In genomic region chr10:17028843-17029580, GRCh38 we compare ENCODE assay signal across 9 cellular contexts.
DNase-seq lines count a peak whose midpoint lies in the region; ATAC-seq, FAIRE-seq and TF ChIP-seq lines count a peak whose summit lies in the region.
"Had no signal": no experiment of that assay in that cellular context is flagged by ENCODE, and none has a peak within 500 bp of the region (broad histone marks: within the 10 kb centered on the region; RNA-seq: fewer than 3 reads in every experiment).

No MANE protein-coding gene starts in this region.

- peak overlapping the region; percentile 50; the same call in 1 of the 2 replicates for H4K91ac ChIP-seq in IMR-90 (ENCODE audit: insufficient read depth, low read depth, low read length)
- no peak overlapping the region for H4K91ac ChIP-seq in H9 (ENCODE audit: insufficient read length, low read depth, low read length)

- peak overlapping the region; percentile 29 for H2BK5ac ChIP-seq in IMR-90 (ENCODE audit: low read depth, low read length, poor library complexity, severe bottlenecking)
- no peak overlapping the region for H2BK5ac ChIP-seq in H9 (ENCODE audit: insufficient read length, low read length)

- H2AFZ ChIP-seq in IMR-90 (replicated peaks; ENCODE audit: low read length, poor library complexity): no peak overlapping the region
- H2AFZ ChIP-seq in keratinocyte (ENCODE audit: control insufficient read depth, low read length): no peak overlapping the region
- H2AFZ ChIP-seq in H9 (ENCODE audit: low read length): no peak overlapping the region

- no peak for TF ChIP-seq POLR2A in IMR-90 (IDR thresholded peaks at IDR 0.05; ENCODE audit: low read depth, low read length)

- ATAC-seq in IMR-90 (ENCODE audit: low read depth): no peak
- ATAC-seq in activated CD8-positive, alpha-beta T cell treated with anti-CD3 and anti-CD28 coated beads for 36 hours: peak; percentile 3
- no peak for ATAC-seq in HG03460 (IDR thresholded peaks at IDR 0.05; ENCODE audit: unreplicated experiment)

- H4K20me1 ChIP-seq in IMR-90 (ENCODE audit: insufficient read depth, low read length) (no peaks in the 10 kb centered on the region), keratinocyte (ENCODE audit: control insufficient read depth, extremely low read depth, insufficient read depth, low read length) (no peaks in the 10 kb centered on the region), H9 (ENCODE audit: control insufficient read depth, insufficient read depth, insufficient read length) (no peaks in the 10 kb centered on the region)

- TF ChIP-seq CTCF in IMR-90 (conservative IDR thresholded peaks at IDR 0.05; ENCODE audit: low read depth, low read length) (no peak), keratinocyte (optimal IDR thresholded peaks at IDR 0.05 in 1 of 3, IDR thresholded peaks at IDR 0.05 in 1 of 3, conservative IDR thresholded peaks at IDR 0.05 in 1 of 3; ENCODE audit: extremely low read depth in 1 of 3, insufficient read depth in 2 of 3, low read length in 3 of 3) (no peak), H9 (conservative IDR thresholded peaks at IDR 0.05) (no peak)
- no peak for TF ChIP-seq CTCF in activated CD8-positive, alpha-beta T cell treated with anti-CD3 and anti-CD28 coated beads for 36 hours (IDR thresholded peaks at IDR 0.05)

- POLR2A ChIA-PET in IMR-90 (lab: Charles Lee; ENCODE audit: unreplicated experiment): no interaction called here
- POLR2A ChIA-PET in activated CD8-positive, alpha-beta T cell treated with anti-CD3 and anti-CD28 coated beads for 36 hours (lab: Charles Lee): interaction anchor here (0.6 to 1.5 kb wide), 8 partner anchors 14 to 201 kb away, joined by 3 to 6 read pairs (median 3); partner anchors contain the start of genes TRDMT1 and VIM

- peak overlapping the region; percentile 94 for H3K27ac Mint-ChIP-seq in activated CD8-positive, alpha-beta T cell treated with anti-CD3 and anti-CD28 coated beads for 36 hours
- H3K27ac Mint-ChIP-seq in stimulated activated naive CD8-positive, alpha-beta T cell treated with anti-CD3 and anti-CD28 coated beads, Interleukin-15, Interleukin-2, amounts not matched to agents 100 ng/mL and 50 ng/mL, for 24 hours: peak overlapping the region; percentile 98
- H3K27ac Mint-ChIP-seq in H9: 0 out of 7 replicates have a peak overlapping the region, but pooled peaks of 1 of the 3 experiments have one; percentile 22

- H3K23ac ChIP-seq in IMR-90 (ENCODE audit: low read depth, low read length) (peak overlapping the region; percentile 4; the same call in 1 of the 2 replicates), H9 (ENCODE audit: insufficient read length, low read depth, low read length) (no peak overlapping the region)

- BruUV-seq in IMR-90 (replicated peaks; lab: Mats Ljungman, UMichigan): no TSS peak

- no peaks in the 10 kb centered on the region for H3K9me3 Mint-ChIP-seq in activated CD8-positive, alpha-beta T cell treated with anti-CD3 and anti-CD28 coated beads for 36 hours
- peaks cover 9% of the 10 kb centered on the region for H3K9me3 Mint-ChIP-seq in stimulated activated naive CD8-positive, alpha-beta T cell treated with anti-CD3 and anti-CD28 coated beads, Interleukin-15, Interleukin-2, amounts not matched to agents 100 ng/mL and 50 ng/mL, for 24 hours
- no peaks in the 10 kb centered on the region for H3K9me3 Mint-ChIP-seq in H9
- H3K9me3 Mint-ChIP-seq: naive B cell had no signal

- H3K27me3 ChIP-seq in IMR-90 (ENCODE audit: control insufficient read depth, insufficient read depth, low read length) (no peaks in the 10 kb centered on the region), keratinocyte (ENCODE audit: control insufficient read depth, extremely low read depth, insufficient read depth, low read length) (no peaks in the 10 kb centered on the region), H9 (ENCODE audit: insufficient read depth, low read length) (no peaks in the 10 kb centered on the region)

- no peak overlapping the region for H2AK9ac ChIP-seq in IMR-90 (replicated peaks; ENCODE audit: low read depth, low read length, poor library complexity)

- H3K4me3 ChIP-seq in IMR-90 (ENCODE audit: insufficient read depth, low read depth, low read length): no peak overlapping the region
- peak overlapping the region in 1 of 3 experiments; percentile 20 for H3K4me3 ChIP-seq in keratinocyte (ENCODE audit: control insufficient read depth in 2 of 3, extremely low read depth in 1 of 3, insufficient read depth in 2 of 3, low read depth in 1 of 3, low read length in 3 of 3)

- H3K79me2 ChIP-seq in keratinocyte (ENCODE audit: control insufficient read depth, insufficient read depth, low read length): no peaks in the 10 kb centered on the region
- H3K79me2 ChIP-seq in H9 (ENCODE audit: insufficient read depth, low read length): no peaks in the 10 kb centered on the region; the same call in 1 of the 2 replicates

- H3K27ac ChIP-seq in IMR-90 (ENCODE audit: insufficient read depth, low read length) (peak overlapping the region; percentile 66; the same call in 1 of the 2 replicates), keratinocyte (ENCODE audit: control insufficient read depth, insufficient read depth, low read length) (no peak overlapping the region), H9 (ENCODE audit: insufficient read length, low read depth, low read length) (no peak overlapping the region)

- peak overlapping the region; percentile 90 for H2AK5ac ChIP-seq in IMR-90 (ENCODE audit: low read depth, low read length)
- H2AK5ac ChIP-seq in H9 (ENCODE audit: insufficient read length, low read length): no peak overlapping the region

- H2BK12ac ChIP-seq in H9 (ENCODE audit: insufficient read length, low read depth, low read length): no peak overlapping the region

- dilution Hi-C loops in IMR-90 (cut with HindIII; ENCODE audit: low sequenced_read_pairs, unreplicated experiment): no loop called here
- dilution Hi-C loops in keratinocyte (cut with MboI; ENCODE audit: extremely low pct_ligation_motif_present, low sequenced_read_pairs): no loop called here

- in situ Hi-C loops in IMR-90 (cut with MboI; ENCODE audit: low sequenced_read_pairs): loop anchor here (5.0 kb wide), 1 partner anchor 198 kb away; the partner anchor contains the start of gene VIM

- no peak overlapping the region; the same call in 1 of the 2 replicates for H3K9ac ChIP-seq in IMR-90 (ENCODE audit: low read depth, low read length)
- no peak overlapping the region for H3K9ac ChIP-seq in keratinocyte (ENCODE audit: control insufficient read depth, extremely low read depth, insufficient read depth, low read length)
- H3K9ac ChIP-seq in H9 (ENCODE audit: extremely low read depth, insufficient read length, low read length): no peak overlapping the region

- no peaks in the 10 kb centered on the region for H3K23me2 ChIP-seq in H9 (ENCODE audit: insufficient read length, low read depth, low read length, poor library complexity, severe bottlenecking)

- no peak for FAIRE-seq in keratinocyte (lab: Jason Lieb, UNC)

- H3K79me1 ChIP-seq in IMR-90 (ENCODE audit: low read depth in 1 of 2, low read length in 2 of 2): peaks cover 0 to 8% of the 10 kb centered on the region in 2 experiments; a peak in 2 of 4 replicates
- H3K79me1 ChIP-seq in H9 (ENCODE audit: insufficient read depth, low read depth, low read length, poor library complexity, severe bottlenecking): no peaks in the 10 kb centered on the region

- H3K36me3 Mint-ChIP-seq in activated CD8-positive, alpha-beta T cell treated with anti-CD3 and anti-CD28 coated beads for 36 hours (ENCODE audit: low read depth): peaks cover 3% of the 10 kb centered on the region
- no peaks in the 10 kb centered on the region for H3K36me3 Mint-ChIP-seq in stimulated activated naive CD8-positive, alpha-beta T cell treated with anti-CD3 and anti-CD28 coated beads, Interleukin-15, Interleukin-2, amounts not matched to agents 100 ng/mL and 50 ng/mL, for 24 hours (ENCODE audit: low read depth)
- H3K36me3 Mint-ChIP-seq in H9 (ENCODE audit: insufficient read depth in 1 of 3, low read depth in 3 of 3): no peaks in the 10 kb centered on the region

- peak overlapping the region; percentile 71 for H3K4me3 Mint-ChIP-seq in activated CD8-positive, alpha-beta T cell treated with anti-CD3 and anti-CD28 coated beads for 36 hours
- H3K4me3 Mint-ChIP-seq in stimulated activated naive CD8-positive, alpha-beta T cell treated with anti-CD3 and anti-CD28 coated beads, Interleukin-15, Interleukin-2, amounts not matched to agents 100 ng/mL and 50 ng/mL, for 24 hours: peak overlapping the region; percentile 79
- H3K4me3 Mint-ChIP-seq in H9: no peak overlapping the region

- H3K9me1 ChIP-seq in IMR-90 (ENCODE audit: insufficient read depth, low read length): peaks cover 9% of the 10 kb centered on the region; the same call in 1 of the 2 replicates
- no peaks in the 10 kb centered on the region for H3K9me1 ChIP-seq in keratinocyte (ENCODE audit: control insufficient read depth, extremely low read depth, insufficient read depth, low read length)

- H4K8ac ChIP-seq in IMR-90 (ENCODE audit: low read depth in 2 of 2, low read length in 2 of 2) (peak overlapping the region; percentile 69 to 74; a peak in 3 of 4 replicates), H9 (replicated peaks; ENCODE audit: insufficient read length, low read depth, low read length) (no peak overlapping the region)

- H3K4me2 ChIP-seq in IMR-90 (ENCODE audit: low read depth, low read length) (peak overlapping the region; percentile 86), keratinocyte (ENCODE audit: control insufficient read depth, extremely low read depth, insufficient read depth, low read depth, low read length) (peak overlapping the region; percentile 49), H9 (ENCODE audit: insufficient read depth, insufficient read length, low read length) (no peak overlapping the region)

- H3K4me1 ChIP-seq in IMR-90 (ENCODE audit: control insufficient read depth, insufficient read depth, low read length) (peaks cover 15% of the 10 kb centered on the region), keratinocyte (ENCODE audit: control insufficient read depth, extremely low read depth, insufficient read depth, low read length) (peaks cover 35% of the 10 kb centered on the region), H9 (ENCODE audit: insufficient read depth, low read length) (no peaks in the 10 kb centered on the region; the same call in 1 of the 2 replicates)

- no peak for TF ChIP-seq RAD21 in IMR-90 (IDR thresholded peaks at IDR 0.05; ENCODE audit: low read length)

- peaks cover 88% of the 10 kb centered on the region for H3K4me1 Mint-ChIP-seq in activated CD8-positive, alpha-beta T cell treated with anti-CD3 and anti-CD28 coated beads for 36 hours (ENCODE audit: low read depth)
- H3K4me1 Mint-ChIP-seq in stimulated activated naive CD8-positive, alpha-beta T cell treated with anti-CD3 and anti-CD28 coated beads, Interleukin-15, Interleukin-2, amounts not matched to agents 100 ng/mL and 50 ng/mL, for 24 hours (ENCODE audit: low read depth): peaks cover 98% of the 10 kb centered on the region
- peaks cover 13 to 17% of the 10 kb centered on the region in 2 experiments for H3K4me1 Mint-ChIP-seq in H9

- H3K18ac ChIP-seq in IMR-90 (ENCODE audit: low read depth, low read length) (peak overlapping the region; percentile 76), H9 (ENCODE audit: insufficient read length, low read depth, low read length) (no peak overlapping the region)

- H2BK15ac ChIP-seq in IMR-90 (ENCODE audit: low read depth, low read length) (peak overlapping the region; percentile 85; the same call in 2 of the 3 replicates), H9 (ENCODE audit: low read depth, low read length) (no peak overlapping the region)

- intact Hi-C loops in IMR-90 (cut with micrococcal nuclease): no loop called here
- intact Hi-C loops in activated CD8-positive, alpha-beta T cell treated with anti-CD3 and anti-CD28 coated beads for 36 hours (cut with micrococcal nuclease): loop anchor here (1.0 to 5.0 kb wide), 2 partner anchors 27 to 113 kb away; no protein-coding TSS in a partner anchor

- no peak overlapping the region for H4K5ac ChIP-seq in IMR-90 (ENCODE audit: low read depth, low read length)
- no peak overlapping the region for H4K5ac ChIP-seq in H9 (ENCODE audit: insufficient read length, low read depth, low read length)

- H2BK20ac ChIP-seq in IMR-90 (ENCODE audit: low read depth, low read length) (peak overlapping the region; percentile 78), H9 (ENCODE audit: low read depth, low read length, poor library complexity, severe bottlenecking) (no peak overlapping the region)

- peak overlapping the region; percentile 22; the same call in 1 of the 2 replicates for H3K56ac ChIP-seq in IMR-90 (ENCODE audit: extremely low read depth, insufficient read depth, low read length)
- no peak overlapping the region for H3K56ac ChIP-seq in H9 (ENCODE audit: insufficient read length, low read depth, low read length)

- H3K36me3 ChIP-seq in IMR-90 (ENCODE audit: control insufficient read depth, insufficient read depth, low read length) (no peaks in the 10 kb centered on the region), keratinocyte (ENCODE audit: control insufficient read depth in 2 of 2, extremely low read depth in 1 of 2, insufficient read depth in 2 of 2, low read length in 2 of 2) (no peaks in the 10 kb centered on the region)

- WGBS in IMR-90 (ENCODE audit: extremely low coverage in 2 of 2, insufficient read length in 1 of 2), 2 experiments: no CpG with 5 or more reads among the region's 8 CpGs
- WGBS in H9 (ENCODE audit: extremely low coverage, insufficient read length, low lambda C conversion rate): 100% methylated on average over 1 of the region's 8 CpGs

- 0 out of 2 replicates have a peak overlapping the region, but pooled peaks have one; percentile 35 for H3K14ac ChIP-seq in IMR-90 (replicated peaks; ENCODE audit: low read depth, low read length)
- H3K14ac ChIP-seq in H9 (ENCODE audit: insufficient read depth, low read length): no peak overlapping the region

- peak overlapping the region; percentile 64 for H3K4ac ChIP-seq in IMR-90 (ENCODE audit: low read depth, low read length)
- no peak overlapping the region for H3K4ac ChIP-seq in H9 (ENCODE audit: low read depth, low read length)

- no peak overlapping the region for H3T11ph ChIP-seq in H9 (ENCODE audit: low read length)

- H2BK120ac ChIP-seq in IMR-90 (ENCODE audit: low read depth, low read length) (peak overlapping the region; percentile 77), H9 (ENCODE audit: low read depth, low read length, poor library complexity, severe bottlenecking) (no peak overlapping the region)

- CTCF ChIA-PET in IMR-90 (lab: Yijun Ruan, JAX): no interaction called here
- CTCF ChIA-PET in activated CD8-positive, alpha-beta T cell treated with anti-CD3 and anti-CD28 coated beads for 36 hours (lab: Charles Lee): interaction anchor here (0.6 to 1.5 kb wide), 5 partner anchors 9 to 162 kb away, joined by 3 to 4 read pairs (median 3); no protein-coding TSS in a partner anchor

- no peak for DNase-seq in IMR-90
- DNase-seq in activated CD8-positive, alpha-beta T cell treated with anti-CD3 and anti-CD28 coated beads for 36 hours: peak; percentile 46
- DNase-seq in keratinocyte (ENCODE audit: low read depth, low spot score): no peak
- DNase-seq in H9: no peak
- DNase-seq in SHP77 (lab: John Stamatoyannopoulos, UW): no peak
- DNase-seq: naive B cell, NCI-H1930 had no signal

- H3K9me3 ChIP-seq in IMR-90 (ENCODE audit: control insufficient read depth, insufficient read depth, low read length) (no peaks in the 10 kb centered on the region), keratinocyte (ENCODE audit: control insufficient read depth, low read depth, low read length) (no peaks in the 10 kb centered on the region), H9 (ENCODE audit: control insufficient read depth, low read depth, low read length) (no peaks in the 10 kb centered on the region)

- H3K27me3 Mint-ChIP-seq in activated CD8-positive, alpha-beta T cell treated with anti-CD3 and anti-CD28 coated beads for 36 hours: no peaks in the 10 kb centered on the region
- H3K27me3 Mint-ChIP-seq in stimulated activated naive CD8-positive, alpha-beta T cell treated with anti-CD3 and anti-CD28 coated beads, Interleukin-15, Interleukin-2, amounts not matched to agents 100 ng/mL and 50 ng/mL, for 24 hours: no peaks in the 10 kb centered on the region
- H3K27me3 Mint-ChIP-seq in H9 (ENCODE audit: low read depth): no peaks in the 10 kb centered on the region; the same call in 1 of the 2 replicates
- H3K27me3 Mint-ChIP-seq: naive B cell had no signal

Comparison
In these comparisons a context has a peak if more than half of its experiments do, and no peak if none do; other contexts are left out.
1. H3K4me3 Mint-ChIP-seq: peak in activated CD8-positive, alpha-beta T cell treated with anti-CD3 and anti-CD28 coated beads for 36 hours (single experiment) and stimulated activated naive CD8-positive, alpha-beta T cell treated with anti-CD3 and anti-CD28 coated beads, Interleukin-15, Interleukin-2, amounts not matched to agents 100 ng/mL and 50 ng/mL, for 24 hours (single experiment); none in H9 (0 of 2).